ENCODE assay signal across 19 cellular contexts in the genomic region with DNA sequence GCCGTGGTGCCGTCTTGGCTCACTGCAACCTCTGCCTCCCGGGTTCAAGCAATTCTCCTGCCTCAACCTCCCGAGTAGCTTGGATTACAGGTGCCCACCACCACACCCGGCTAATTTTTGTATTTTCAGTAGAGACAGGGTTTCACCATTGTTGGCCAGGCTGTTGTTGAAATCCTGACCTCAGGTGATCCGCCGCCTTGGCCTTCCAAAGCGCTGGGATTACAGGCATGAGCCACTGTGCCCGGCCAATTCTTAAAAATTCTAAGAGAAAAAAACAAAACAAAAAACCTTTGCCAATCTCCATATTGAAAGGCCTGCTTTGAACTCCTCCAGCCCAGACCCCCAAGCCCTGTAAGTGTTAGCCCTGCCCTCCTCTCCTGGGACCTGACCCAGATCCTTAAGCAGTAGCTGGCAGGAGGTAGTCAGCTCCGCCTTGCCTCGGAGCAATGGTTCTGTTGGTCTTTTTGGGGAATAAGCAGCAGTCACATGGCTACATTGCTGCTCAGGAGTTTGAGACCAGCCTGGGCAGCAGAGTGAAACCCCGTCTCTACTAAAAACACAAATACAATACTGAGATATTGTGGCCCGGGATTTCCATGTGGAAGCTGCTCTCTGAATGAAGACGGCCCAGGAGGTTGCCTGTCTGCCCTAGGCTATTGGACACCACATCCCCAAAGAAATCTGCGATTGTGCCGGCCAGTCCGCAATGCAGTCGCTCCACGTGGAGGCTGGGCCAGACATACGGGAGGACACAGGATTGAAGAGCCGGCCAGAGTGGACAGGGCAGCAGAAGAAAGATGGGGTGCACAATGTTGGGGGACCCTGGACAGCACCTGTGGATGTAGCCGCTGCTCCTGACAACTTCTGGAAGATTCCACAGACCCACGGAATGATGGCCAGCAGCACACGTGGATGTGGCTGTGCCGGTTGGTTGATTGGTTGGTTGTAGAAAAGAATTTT.
"Had no signal": no experiment of that assay in that cellular context is flagged by ENCODE, and none has a peak within 500 bp of the region (broad histone marks: within the 10 kb centered on the region; RNA-seq: fewer than 3 reads in every experiment).

No MANE protein-coding gene starts in this region.

- H3K27ac ChIP-seq: gastroesophageal sphincter, heart left ventricle, left ventricle myocardium inferior, neutrophil, parathyroid adenoma had no signal

- ATAC-seq: activated CD4-positive, alpha-beta T cell treated with anti-CD3 and anti-CD28 coated beads for 36 hours; activated naive CD4-positive, alpha-beta T cell treated with anti-CD3 and anti-CD28 coated beads, Interleukin-2, amount 50 U/mL, for 72 hours; esophagus mucosa; gastroesophageal sphincter; naive thymus-derived CD4-positive, alpha-beta T cell; WTC11 had no signal

- H2AFZ ChIP-seq: parathyroid adenoma had no signal

- H3K9ac ChIP-seq: parathyroid adenoma had no signal

- H3K4me1 ChIP-seq: parathyroid adenoma had no signal

- H3K27me3 ChIP-seq: adrenal gland had no signal

- H3K9me3 Mint-ChIP-seq: activated CD4-positive, alpha-beta memory T cell treated with anti-CD3 and anti-CD28 coated beads for 36 hours; activated naive CD4-positive, alpha-beta T cell treated with anti-CD3 and anti-CD28 coated beads, Interleukin-2, amount 50 U/mL, for 72 hours; stimulated activated naive CD8-positive, alpha-beta T cell treated with anti-CD3 and anti-CD28 coated beads, Interleukin-15, amount 100 ng/mL, for 72 hours; T-helper 2 cell treated with Interferon-gamma antibody and Interleukin-4, amounts not matched to agents 5 μg/mL and 100 μg/mL, for 36 hours; WTC11 had no signal

- H3K9me3 ChIP-seq: adrenal gland, gastroesophageal sphincter, heart left ventricle, left ventricle myocardium inferior, neutrophil had no signal

- DNase-seq: activated CD4-positive, alpha-beta memory T cell treated with anti-CD3 and anti-CD28 coated beads for 36 hours; activated CD4-positive, alpha-beta T cell treated with anti-CD3 and anti-CD28 coated beads for 36 hours; activated gamma-delta T cell; cerebellar nuclear complex; effector CD4-positive, alpha-beta T cell; kidney glomerular epithelial cell; left ventricle myocardium inferior; stimulated activated naive CD8-positive, alpha-beta T cell treated with anti-CD3 and anti-CD28 coated beads, Interleukin-15, amount 100 ng/mL, for 72 hours; trophoblast cell had no signal

- H3K36me3 Mint-ChIP-seq: activated CD4-positive, alpha-beta memory T cell treated with anti-CD3 and anti-CD28 coated beads for 36 hours; activated naive CD4-positive, alpha-beta T cell treated with anti-CD3 and anti-CD28 coated beads, Interleukin-2, amount 50 U/mL, for 72 hours; naive thymus-derived CD4-positive, alpha-beta T cell; WTC11 had no signal

- H3K36me3 ChIP-seq: adrenal gland, gastroesophageal sphincter, heart left ventricle, left ventricle myocardium inferior, neutrophil had no signal

- H3K4me3 Mint-ChIP-seq: activated CD4-positive, alpha-beta memory T cell treated with anti-CD3 and anti-CD28 coated beads for 36 hours; activated CD4-positive, alpha-beta T cell treated with anti-CD3 and anti-CD28 coated beads for 36 hours; stimulated activated naive CD8-positive, alpha-beta T cell treated with anti-CD3 and anti-CD28 coated beads, Interleukin-15, amount 100 ng/mL, for 72 hours; T-helper 2 cell treated with Interferon-gamma antibody and Interleukin-4, amounts not matched to agents 5 μg/mL and 100 μg/mL, for 36 hours; WTC11 had no signal

- H3K27ac Mint-ChIP-seq: activated CD4-positive, alpha-beta memory T cell treated with anti-CD3 and anti-CD28 coated beads for 36 hours; activated CD4-positive, alpha-beta T cell treated with anti-CD3 and anti-CD28 coated beads for 36 hours; T-helper 2 cell treated with Interferon-gamma antibody and Interleukin-4, amounts not matched to agents 5 μg/mL and 100 μg/mL, for 36 hours; WTC11 had no signal

- H3K4me3 ChIP-seq: adrenal gland, gastroesophageal sphincter, heart left ventricle, left ventricle myocardium inferior had no signal

- H3K79me2 ChIP-seq: parathyroid adenoma had no signal

- H3K27me3 Mint-ChIP-seq: activated CD4-positive, alpha-beta memory T cell treated with anti-CD3 and anti-CD28 coated beads for 36 hours; activated CD4-positive, alpha-beta T cell treated with anti-CD3 and anti-CD28 coated beads for 36 hours; stimulated activated naive CD8-positive, alpha-beta T cell treated with anti-CD3 and anti-CD28 coated beads, Interleukin-15, amount 100 ng/mL, for 72 hours had no signal
